Comparison of ENCODE assay signal across 2 cellular contexts in the genomic region with DNA sequence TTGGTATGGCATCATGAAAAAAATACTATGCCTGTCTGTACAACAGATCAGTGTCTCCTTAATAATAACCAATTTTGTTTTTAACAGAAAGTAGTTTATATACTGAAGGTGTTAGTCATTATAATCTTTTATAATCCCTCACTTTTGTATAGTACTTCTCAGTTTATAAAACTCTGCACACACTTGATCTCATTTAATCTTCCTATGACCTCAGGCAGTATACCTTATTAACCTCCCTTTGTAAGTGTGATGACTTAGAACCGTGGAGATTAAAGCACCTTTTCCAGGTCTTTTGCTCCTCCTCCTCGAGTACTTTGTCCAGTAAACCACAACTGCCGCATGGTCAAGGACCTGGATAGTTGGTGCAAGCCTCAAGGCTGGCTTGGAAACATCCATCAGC.
TF ChIP-seq lines count a peak whose summit lies in the region.

No MANE protein-coding gene starts in this region.

TF ChIP-seq in IMR-90, 13 proteins besides CTCF, POLR2A, EP300 and RAD21:
- TF ChIP-seq RCOR1 (IDR thresholded peaks at IDR 0.05; ENCODE audit: insufficient replicate concordance, low read length), result no peak
- TF ChIP-seq CEBPB (IDR thresholded peaks at IDR 0.05; ENCODE audit: low read depth, low read length), result no peak
- TF ChIP-seq MAZ (IDR thresholded peaks at IDR 0.05; ENCODE audit: borderline replicate concordance, low read depth, low read length), result no peak
- TF ChIP-seq BHLHE40 (IDR thresholded peaks at IDR 0.05; ENCODE audit: low read depth, low read length), result no peak
- TF ChIP-seq, protein P1, sequence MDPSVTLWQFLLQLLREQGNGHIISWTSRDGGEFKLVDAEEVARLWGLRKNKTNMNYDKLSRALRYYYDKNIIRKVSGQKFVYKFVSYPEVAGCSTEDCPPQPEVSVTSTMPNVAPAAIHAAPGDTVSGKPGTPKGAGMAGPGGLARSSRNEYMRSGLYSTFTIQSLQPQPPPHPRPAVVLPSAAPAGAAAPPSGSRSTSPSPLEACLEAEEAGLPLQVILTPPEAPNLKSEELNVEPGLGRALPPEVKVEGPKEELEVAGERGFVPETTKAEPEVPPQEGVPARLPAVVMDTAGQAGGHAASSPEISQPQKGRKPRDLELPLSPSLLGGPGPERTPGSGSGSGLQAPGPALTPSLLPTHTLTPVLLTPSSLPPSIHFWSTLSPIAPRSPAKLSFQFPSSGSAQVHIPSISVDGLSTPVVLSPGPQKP (IDR thresholded peaks at IDR 0.05; ENCODE audit: borderline replicate concordance, low read depth, low read length), result no peak
- TF ChIP-seq, protein P2, sequence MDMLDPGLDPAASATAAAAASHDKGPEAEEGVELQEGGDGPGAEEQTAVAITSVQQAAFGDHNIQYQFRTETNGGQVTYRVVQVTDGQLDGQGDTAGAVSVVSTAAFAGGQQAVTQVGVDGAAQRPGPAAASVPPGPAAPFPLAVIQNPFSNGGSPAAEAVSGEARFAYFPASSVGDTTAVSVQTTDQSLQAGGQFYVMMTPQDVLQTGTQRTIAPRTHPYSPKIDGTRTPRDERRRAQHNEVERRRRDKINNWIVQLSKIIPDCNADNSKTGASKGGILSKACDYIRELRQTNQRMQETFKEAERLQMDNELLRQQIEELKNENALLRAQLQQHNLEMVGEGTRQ (IDR thresholded peaks at IDR 0.05; ENCODE audit: low read depth, low read length), result no peak
- no peak for TF ChIP-seq MXI1 (IDR thresholded peaks at IDR 0.05; ENCODE audit: borderline replicate concordance, low read depth, low read length)
- no peak for TF ChIP-seq SMC3 (IDR thresholded peaks at IDR 0.05; ENCODE audit: low read depth, low read length)
- TF ChIP-seq CHD1 (IDR thresholded peaks at IDR 0.05; ENCODE audit: low read depth, low read length), result no peak
- no peak for TF ChIP-seq FOS (IDR thresholded peaks at IDR 0.05; ENCODE audit: low read depth, low read length)
- no peak for TF ChIP-seq NFE2L2 (IDR thresholded peaks at IDR 0.05; ENCODE audit: low read depth, low read length)
- TF ChIP-seq RFX5 (IDR thresholded peaks at IDR 0.05; ENCODE audit: low read depth, low read length), result no peak
- no peak for TF ChIP-seq MAFK (IDR thresholded peaks at IDR 0.05; ENCODE audit: low read depth, low read length)

TF ChIP-seq in H1, 55 proteins besides CTCF, POLR2A, EP300 and RAD21:
- no peak for TF ChIP-seq TAF7 (optimal IDR thresholded peaks at IDR 0.05; ENCODE audit: borderline replicate concordance, low read depth, low read length)
